ENCODE assay signal across 1 cellular context in genomic region chr2:219331560-219332213, GRCh38.
TF ChIP-seq lines count a peak whose summit lies in the region.

No MANE protein-coding gene starts in this region.

TF ChIP-seq in HepG2, 621 proteins besides CTCF, POLR2A, EP300 and RAD21 (continued from another document and continues in another):
- TF ChIP-seq, protein P1, sequence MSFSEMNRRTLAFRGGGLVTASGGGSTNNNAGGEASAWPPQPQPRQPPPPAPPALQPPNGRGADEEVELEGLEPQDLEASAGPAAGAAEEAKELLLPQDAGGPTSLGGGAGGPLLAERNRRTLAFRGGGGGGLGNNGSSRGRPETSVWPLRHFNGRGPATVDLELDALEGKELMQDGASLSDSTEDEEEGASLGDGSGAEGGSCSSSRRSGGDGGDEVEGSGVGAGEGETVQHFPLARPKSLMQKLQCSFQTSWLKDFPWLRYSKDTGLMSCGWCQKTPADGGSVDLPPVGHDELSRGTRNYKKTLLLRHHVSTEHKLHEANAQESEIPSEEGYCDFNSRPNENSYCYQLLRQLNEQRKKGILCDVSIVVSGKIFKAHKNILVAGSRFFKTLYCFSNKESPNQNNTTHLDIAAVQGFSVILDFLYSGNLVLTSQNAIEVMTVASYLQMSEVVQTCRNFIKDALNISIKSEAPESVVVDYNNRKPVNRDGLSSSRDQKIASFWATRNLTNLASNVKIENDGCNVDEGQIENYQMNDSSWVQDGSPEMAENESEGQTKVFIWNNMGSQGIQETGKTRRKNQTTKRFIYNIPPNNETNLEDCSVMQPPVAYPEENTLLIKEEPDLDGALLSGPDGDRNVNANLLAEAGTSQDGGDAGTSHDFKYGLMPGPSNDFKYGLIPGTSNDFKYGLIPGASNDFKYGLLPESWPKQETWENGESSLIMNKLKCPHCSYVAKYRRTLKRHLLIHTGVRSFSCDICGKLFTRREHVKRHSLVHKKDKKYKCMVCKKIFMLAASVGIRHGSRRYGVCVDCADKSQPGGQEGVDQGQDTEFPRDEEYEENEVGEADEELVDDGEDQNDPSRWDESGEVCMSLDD (CRISPR knock-in tag; IDR thresholded peaks at IDR 0.05; ENCODE audit: borderline replicate concordance): 0 out of 2 replicates have a peak, but pooled peaks have one; percentile 45
- TF ChIP-seq ZNF619 (CRISPR knock-in tag; IDR thresholded peaks at IDR 0.05) (no peak), MYC (CRISPR knock-in tag; IDR thresholded peaks at IDR 0.05; ENCODE audit: borderline replicate concordance) (peak; percentile 60), ZZZ3 (CRISPR knock-in tag; IDR thresholded peaks at IDR 0.05; ENCODE audit: borderline replicate concordance) (0 out of 2 replicates have a peak, but pooled peaks have one; percentile 31), ISX (CRISPR knock-in tag; conservative IDR thresholded peaks at IDR 0.05) (0 out of 2 replicates have a peak, but pooled peaks have one; percentile 58), ZFYVE20 (CRISPR knock-in tag; IDR thresholded peaks at IDR 0.05; ENCODE audit: borderline replicate concordance, low read depth) (0 out of 2 replicates have a peak, but pooled peaks have one; percentile 68), FOXP1 (IDR thresholded peaks at IDR 0.05) (no peak), FOXP1 (CRISPR knock-in tag; IDR thresholded peaks at IDR 0.05) (0 out of 2 replicates have a peak, but pooled peaks have one; percentile 9), ZNF12 (CRISPR knock-in tag; IDR thresholded peaks at IDR 0.05) (peak; percentile 75; the same call in 1 of the 2 replicates), SETDB1 (CRISPR knock-in tag; IDR thresholded peaks at IDR 0.05; ENCODE audit: borderline replicate concordance) (no peak), AHR (CRISPR knock-in tag; IDR thresholded peaks at IDR 0.05) (peak; percentile 92; the same call in 1 of the 2 replicates), TOE1 (CRISPR knock-in tag; IDR thresholded peaks at IDR 0.05) (no peak), ZBTB3 (CRISPR knock-in tag; IDR thresholded peaks at IDR 0.05; ENCODE audit: borderline replicate concordance, low read depth) (peak; percentile 59; the same call in 1 of the 2 replicates), ZFP91 (CRISPR knock-in tag; IDR thresholded peaks at IDR 0.05; ENCODE audit: borderline replicate concordance) (peak; percentile 61; the same call in 1 of the 2 replicates), ZNF572 (CRISPR knock-in tag; IDR thresholded peaks at IDR 0.05) (no peak), KLF11 (CRISPR knock-in tag; IDR thresholded peaks at IDR 0.05) (peak; percentile 97; the same call in 1 of the 2 replicates), TEAD2 (CRISPR knock-in tag; IDR thresholded peaks at IDR 0.05) (peak; percentile 85; the same call in 1 of the 2 replicates), ATM (IDR thresholded peaks at IDR 0.05; ENCODE audit: borderline replicate concordance) (no peak), KDM5B (CRISPR knock-in tag; IDR thresholded peaks at IDR 0.05; ENCODE audit: borderline replicate concordance) (peak; percentile 77; the same call in 1 of the 2 replicates), ZKSCAN5 (CRISPR knock-in tag; IDR thresholded peaks at IDR 0.05) (no peak), NKX3-1 (CRISPR knock-in tag; IDR thresholded peaks at IDR 0.05) (peak; percentile 90), ZNF383 (CRISPR knock-in tag; IDR thresholded peaks at IDR 0.05; ENCODE audit: borderline replicate concordance) (no peak), NFKBIZ (CRISPR knock-in tag; IDR thresholded peaks at IDR 0.05) (peak; percentile 71; the same call in 1 of the 2 replicates), SP140L (CRISPR knock-in tag; IDR thresholded peaks at IDR 0.05; ENCODE audit: borderline replicate concordance) (peak; percentile 70; the same call in 1 of the 2 replicates), BCL3 (CRISPR knock-in tag; IDR thresholded peaks at IDR 0.05) (peak; percentile 56; the same call in 1 of the 2 replicates), ZNF124 (CRISPR knock-in tag; IDR thresholded peaks at IDR 0.05) (peak; percentile 95), NCOA2 (CRISPR knock-in tag; IDR thresholded peaks at IDR 0.05) (peak; percentile 74), NFYB (CRISPR knock-in tag; IDR thresholded peaks at IDR 0.05) (peak; percentile 32; the same call in 1 of the 2 replicates), SMC3 (IDR thresholded peaks at IDR 0.05; ENCODE audit: low read length) (no peak), KLF13 (CRISPR knock-in tag; IDR thresholded peaks at IDR 0.05) (peak; percentile 85), ZFP36L1 (CRISPR knock-in tag; IDR thresholded peaks at IDR 0.05) (peak; percentile 88; the same call in 1 of the 2 replicates), KAT7 (CRISPR knock-in tag; IDR thresholded peaks at IDR 0.05; ENCODE audit: borderline replicate concordance) (no peak), DNMT3B (CRISPR knock-in tag; conservative IDR thresholded peaks at IDR 0.05) (no peak; the same call in 1 of the 2 replicates), HNF4A (CRISPR knock-in tag; IDR thresholded peaks at IDR 0.05) (peak; percentile 22; the same call in 1 of the 2 replicates), DBP (CRISPR knock-in tag; IDR thresholded peaks at IDR 0.05; ENCODE audit: not compliant biosample characterization) (peak; percentile 88), ZSCAN20 (CRISPR knock-in tag; IDR thresholded peaks at IDR 0.05; ENCODE audit: borderline replicate concordance) (peak; percentile 70), ADNP (CRISPR knock-in tag; IDR thresholded peaks at IDR 0.05) (no peak), ZNF441 (CRISPR knock-in tag; IDR thresholded peaks at IDR 0.05; ENCODE audit: borderline replicate concordance) (peak; percentile 92), ZNF468 (CRISPR knock-in tag; IDR thresholded peaks at IDR 0.05) (peak; percentile 92; the same call in 1 of the 2 replicates), MTA3 (CRISPR knock-in tag; IDR thresholded peaks at IDR 0.05) (0 out of 2 replicates have a peak, but pooled peaks have one; percentile 25), LBX2 (CRISPR knock-in tag; IDR thresholded peaks at IDR 0.05; ENCODE audit: borderline replicate concordance) (0 out of 2 replicates have a peak, but pooled peaks have one; percentile 71)
- TF ChIP-seq, protein P2, sequence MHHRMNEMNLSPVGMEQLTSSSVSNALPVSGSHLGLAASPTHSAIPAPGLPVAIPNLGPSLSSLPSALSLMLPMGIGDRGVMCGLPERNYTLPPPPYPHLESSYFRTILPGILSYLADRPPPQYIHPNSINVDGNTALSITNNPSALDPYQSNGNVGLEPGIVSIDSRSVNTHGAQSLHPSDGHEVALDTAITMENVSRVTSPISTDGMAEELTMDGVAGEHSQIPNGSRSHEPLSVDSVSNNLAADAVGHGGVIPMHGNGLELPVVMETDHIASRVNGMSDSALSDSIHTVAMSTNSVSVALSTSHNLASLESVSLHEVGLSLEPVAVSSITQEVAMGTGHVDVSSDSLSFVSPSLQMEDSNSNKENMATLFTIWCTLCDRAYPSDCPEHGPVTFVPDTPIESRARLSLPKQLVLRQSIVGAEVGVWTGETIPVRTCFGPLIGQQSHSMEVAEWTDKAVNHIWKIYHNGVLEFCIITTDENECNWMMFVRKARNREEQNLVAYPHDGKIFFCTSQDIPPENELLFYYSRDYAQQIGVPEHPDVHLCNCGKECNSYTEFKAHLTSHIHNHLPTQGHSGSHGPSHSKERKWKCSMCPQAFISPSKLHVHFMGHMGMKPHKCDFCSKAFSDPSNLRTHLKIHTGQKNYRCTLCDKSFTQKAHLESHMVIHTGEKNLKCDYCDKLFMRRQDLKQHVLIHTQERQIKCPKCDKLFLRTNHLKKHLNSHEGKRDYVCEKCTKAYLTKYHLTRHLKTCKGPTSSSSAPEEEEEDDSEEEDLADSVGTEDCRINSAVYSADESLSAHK (CRISPR knock-in tag; IDR thresholded peaks at IDR 0.05; ENCODE audit: borderline replicate concordance): 0 out of 2 replicates have a peak, but pooled peaks have one; percentile 35
- TF ChIP-seq, protein P3, sequence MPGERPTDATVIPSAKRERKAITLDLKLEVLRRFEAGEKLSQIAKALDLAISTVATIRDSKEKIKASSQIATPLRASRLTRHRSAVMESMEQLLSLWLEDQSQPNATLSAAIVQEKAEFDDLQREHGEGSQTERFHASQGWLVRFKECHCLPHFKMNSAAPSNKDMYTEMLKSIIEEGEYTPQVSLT (CRISPR knock-in tag; IDR thresholded peaks at IDR 0.05; ENCODE audit: borderline replicate concordance, low read depth): no peak
- TF ChIP-seq, protein P4, sequence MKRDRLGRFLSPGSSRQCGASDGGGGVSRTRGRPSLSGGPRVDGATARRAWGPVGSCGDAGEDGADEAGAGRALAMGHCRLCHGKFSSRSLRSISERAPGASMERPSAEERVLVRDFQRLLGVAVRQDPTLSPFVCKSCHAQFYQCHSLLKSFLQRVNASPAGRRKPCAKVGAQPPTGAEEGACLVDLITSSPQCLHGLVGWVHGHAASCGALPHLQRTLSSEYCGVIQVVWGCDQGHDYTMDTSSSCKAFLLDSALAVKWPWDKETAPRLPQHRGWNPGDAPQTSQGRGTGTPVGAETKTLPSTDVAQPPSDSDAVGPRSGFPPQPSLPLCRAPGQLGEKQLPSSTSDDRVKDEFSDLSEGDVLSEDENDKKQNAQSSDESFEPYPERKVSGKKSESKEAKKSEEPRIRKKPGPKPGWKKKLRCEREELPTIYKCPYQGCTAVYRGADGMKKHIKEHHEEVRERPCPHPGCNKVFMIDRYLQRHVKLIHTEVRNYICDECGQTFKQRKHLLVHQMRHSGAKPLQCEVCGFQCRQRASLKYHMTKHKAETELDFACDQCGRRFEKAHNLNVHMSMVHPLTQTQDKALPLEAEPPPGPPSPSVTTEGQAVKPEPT (CRISPR knock-in tag; IDR thresholded peaks at IDR 0.05; ENCODE audit: low read depth): no peak
- TF ChIP-seq, protein P5, sequence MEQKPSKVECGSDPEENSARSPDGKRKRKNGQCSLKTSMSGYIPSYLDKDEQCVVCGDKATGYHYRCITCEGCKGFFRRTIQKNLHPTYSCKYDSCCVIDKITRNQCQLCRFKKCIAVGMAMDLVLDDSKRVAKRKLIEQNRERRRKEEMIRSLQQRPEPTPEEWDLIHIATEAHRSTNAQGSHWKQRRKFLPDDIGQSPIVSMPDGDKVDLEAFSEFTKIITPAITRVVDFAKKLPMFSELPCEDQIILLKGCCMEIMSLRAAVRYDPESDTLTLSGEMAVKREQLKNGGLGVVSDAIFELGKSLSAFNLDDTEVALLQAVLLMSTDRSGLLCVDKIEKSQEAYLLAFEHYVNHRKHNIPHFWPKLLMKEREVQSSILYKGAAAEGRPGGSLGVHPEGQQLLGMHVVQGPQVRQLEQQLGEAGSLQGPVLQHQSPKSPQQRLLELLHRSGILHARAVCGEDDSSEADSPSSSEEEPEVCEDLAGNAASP (CRISPR knock-in tag; IDR thresholded peaks at IDR 0.05; ENCODE audit: borderline replicate concordance): peak; percentile 83; the same call in 1 of the 2 replicates
- TF ChIP-seq, protein P6, sequence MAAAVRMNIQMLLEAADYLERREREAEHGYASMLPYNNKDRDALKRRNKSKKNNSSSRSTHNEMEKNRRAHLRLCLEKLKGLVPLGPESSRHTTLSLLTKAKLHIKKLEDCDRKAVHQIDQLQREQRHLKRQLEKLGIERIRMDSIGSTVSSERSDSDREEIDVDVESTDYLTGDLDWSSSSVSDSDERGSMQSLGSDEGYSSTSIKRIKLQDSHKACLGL (CRISPR knock-in tag; IDR thresholded peaks at IDR 0.05): peak; percentile 75
- TF ChIP-seq, protein P7, sequence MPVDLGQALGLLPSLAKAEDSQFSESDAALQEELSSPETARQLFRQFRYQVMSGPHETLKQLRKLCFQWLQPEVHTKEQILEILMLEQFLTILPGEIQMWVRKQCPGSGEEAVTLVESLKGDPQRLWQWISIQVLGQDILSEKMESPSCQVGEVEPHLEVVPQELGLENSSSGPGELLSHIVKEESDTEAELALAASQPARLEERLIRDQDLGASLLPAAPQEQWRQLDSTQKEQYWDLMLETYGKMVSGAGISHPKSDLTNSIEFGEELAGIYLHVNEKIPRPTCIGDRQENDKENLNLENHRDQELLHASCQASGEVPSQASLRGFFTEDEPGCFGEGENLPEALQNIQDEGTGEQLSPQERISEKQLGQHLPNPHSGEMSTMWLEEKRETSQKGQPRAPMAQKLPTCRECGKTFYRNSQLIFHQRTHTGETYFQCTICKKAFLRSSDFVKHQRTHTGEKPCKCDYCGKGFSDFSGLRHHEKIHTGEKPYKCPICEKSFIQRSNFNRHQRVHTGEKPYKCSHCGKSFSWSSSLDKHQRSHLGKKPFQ (CRISPR knock-in tag; IDR thresholded peaks at IDR 0.05; ENCODE audit: insufficient replicate concordance): peak; percentile 59
- TF ChIP-seq, protein P8, sequence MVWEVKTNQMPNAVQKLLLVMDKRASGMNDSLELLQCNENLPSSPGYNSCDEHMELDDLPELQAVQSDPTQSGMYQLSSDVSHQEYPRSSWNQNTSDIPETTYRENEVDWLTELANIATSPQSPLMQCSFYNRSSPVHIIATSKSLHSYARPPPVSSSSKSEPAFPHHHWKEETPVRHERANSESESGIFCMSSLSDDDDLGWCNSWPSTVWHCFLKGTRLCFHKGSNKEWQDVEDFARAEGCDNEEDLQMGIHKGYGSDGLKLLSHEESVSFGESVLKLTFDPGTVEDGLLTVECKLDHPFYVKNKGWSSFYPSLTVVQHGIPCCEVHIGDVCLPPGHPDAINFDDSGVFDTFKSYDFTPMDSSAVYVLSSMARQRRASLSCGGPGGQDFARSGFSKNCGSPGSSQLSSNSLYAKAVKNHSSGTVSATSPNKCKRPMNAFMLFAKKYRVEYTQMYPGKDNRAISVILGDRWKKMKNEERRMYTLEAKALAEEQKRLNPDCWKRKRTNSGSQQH (CRISPR knock-in tag; IDR thresholded peaks at IDR 0.05; ENCODE audit: low read depth): peak; percentile 96
